8 cellular contexts compared by ENCODE assay signal in genomic region chr5:77029376-77029885, GRCh38. TPM values are rescaled to one million over a fixed set of nuclear protein-coding genes. Genes with fewer than 3 reads are reported as not detected.
DNase-seq lines count a peak whose midpoint lies in the region; ATAC-seq and TF ChIP-seq lines count a peak whose summit lies in the region.

No MANE protein-coding gene starts in this region.

- H3K27ac Mint-ChIP-seq in mesothelial cell of epicardium = no peak overlapping the region

- peaks cover 4% of the 10 kb centered on the region for H3K36me3 ChIP-seq in upper lobe of right lung

- peak overlapping the region; percentile 95 for H3K4me3 Mint-ChIP-seq in mesothelial cell of epicardium

- WGBS in right cardiac atrium = 97% methylated on average over 2 of the region's 2 CpGs

- intact Hi-C loops in right cardiac atrium (cut with DNase I) = no loop called here
- intact Hi-C loops in left cardiac atrium (cut with DNase I) = no loop called here
- intact Hi-C loops in upper lobe of right lung (cut with DNase I) = no loop called here
- intact Hi-C loops in left ventricle myocardium superior (cut with micrococcal nuclease) = no loop called here

- H3K27me3 Mint-ChIP-seq in mesothelial cell of epicardium (ENCODE audit: low read depth) = peaks cover 3% of the 10 kb centered on the region

- peaks cover 28% of the 10 kb centered on the region for H3K4me1 Mint-ChIP-seq in mesothelial cell of epicardium

- H3K27ac ChIP-seq in right cardiac atrium (ENCODE audit: low read length) = peak overlapping the region; percentile 66
- peak overlapping the region; percentile 80 for H3K27ac ChIP-seq in angular gyrus (ENCODE audit: low read depth, low read length)
- H3K27ac ChIP-seq in upper lobe of right lung = peak overlapping the region; percentile 96

- H3K9me3 ChIP-seq in right cardiac atrium (ENCODE audit: control insufficient read depth, low read length) (no peaks in the 10 kb centered on the region), upper lobe of right lung (no peaks in the 10 kb centered on the region)

- H3K36me3 Mint-ChIP-seq in mesothelial cell of epicardium = peaks cover 15% of the 10 kb centered on the region

- H3K4me3 ChIP-seq in right cardiac atrium (ENCODE audit: low read length) (peak overlapping the region; percentile 69), upper lobe of right lung (peak overlapping the region; percentile 94)

- no peak for ATAC-seq in right cardiac atrium
- ATAC-seq in left cardiac atrium = no peak
- ATAC-seq in upper lobe of right lung = no peak
- no peak for ATAC-seq in GM18520 (IDR thresholded peaks at IDR 0.05; ENCODE audit: unreplicated experiment)
- ATAC-seq in left ventricle myocardium superior = no peak

- H3K4me1 ChIP-seq in right cardiac atrium (ENCODE audit: control insufficient read depth, insufficient read depth, low read length) (peaks cover 2% of the 10 kb centered on the region), upper lobe of right lung (peaks cover 11% of the 10 kb centered on the region)

- TF ChIP-seq CTCF in mesothelial cell of epicardium (IDR thresholded peaks at IDR 0.05; ENCODE audit: unreplicated experiment) (no peak), upper lobe of right lung (IDR thresholded peaks at IDR 0.05) (no peak)

- DNase-seq in right cardiac atrium = no peak
- no peak for DNase-seq in left cardiac atrium
- DNase-seq in mesothelial cell of epicardium (ENCODE audit: low spot score in 2 of 2, unreplicated experiment in 2 of 2) = no peak
- no peak for DNase-seq in upper lobe of right lung
- DNase-seq in NCI-H1092 treated with DMSO at 0.1 percent for 48 hours (lab: John Stamatoyannopoulos, UW) = no peak
- DNase-seq in left ventricle myocardium superior = no peak

- peaks cover 18% of the 10 kb centered on the region for H3K9me3 Mint-ChIP-seq in mesothelial cell of epicardium

- H3K27me3 ChIP-seq in right cardiac atrium (ENCODE audit: control insufficient read depth, insufficient read depth) (no peaks in the 10 kb centered on the region), upper lobe of right lung (peaks cover 4% of the 10 kb centered on the region)

RNA-seq across cellular contexts. Expression of gene AGGF1, which starts 0.8 kb away (rescaled TPM):
- total RNA-seq in right cardiac atrium (10 to 100 TPM; 11.9 to 14.7 (median 14.6) TPM), left cardiac atrium (10 to 100 TPM; 11.9 to 15.5 TPM), mesothelial cell of epicardium (20.9 to 21.2 TPM (median 21.0 TPM) in 3 replicates), upper lobe of right lung (22.3 TPM), left ventricle myocardium superior (15.6 TPM)
- 7.6 TPM for polyA plus RNA-seq in right cardiac atrium

RNA-seq across cellular contexts. Expression of gene ZBED3, which starts 57.7 kb away (rescaled TPM):
- total RNA-seq in right cardiac atrium = 10 to 100 TPM; 10.0 to 12.5 (median 10.5) TPM
- 5.7 TPM for polyA plus RNA-seq in right cardiac atrium
- 1 to 10 TPM; 9.7 to 10.0 TPM for total RNA-seq in left cardiac atrium
- 25.2 to 26.9 TPM (median 25.8 TPM) in 3 replicates for total RNA-seq in mesothelial cell of epicardium
- total RNA-seq in upper lobe of right lung = 14.8 TPM
- total RNA-seq in left ventricle myocardium superior = 4.7 TPM
